9 cellular contexts compared by ENCODE assay signal in genomic region chr15:43794269-43795037, GRCh38. TPM values are rescaled to one million over a fixed set of nuclear protein-coding genes. Genes with fewer than 3 reads are reported as not detected.
DNase-seq lines count a peak whose midpoint lies in the region; ATAC-seq, FAIRE-seq and TF ChIP-seq lines count a peak whose summit lies in the region.
"Had no signal": no experiment of that assay in that cellular context is flagged by ENCODE, and none has a peak within 500 bp of the region (broad histone marks: within the 10 kb centered on the region; RNA-seq: fewer than 3 reads in every experiment).

No MANE protein-coding gene starts in this region.

- peak; percentile 52 for DNase-seq in left cardiac atrium
- DNase-seq in Right ventricle myocardium superior: no peak
- DNase-seq in HepG2 (ENCODE audit: low spot score): no peak
- DNase-seq in vagina (ENCODE audit: extremely low spot score in 2 of 2): no peak
- no peak for DNase-seq in activated effector memory CD4-positive, alpha-beta T cell treated with Interleukin-2 at 50 U/mL for 16 hours
- no peak for DNase-seq in GM20000 (ENCODE audit: low spot score)
- no peak for DNase-seq in NCI-H510A treated with DMSO at 0.1 percent for 48 hours (lab: John Stamatoyannopoulos, UW)

- in situ Hi-C loops in HepG2 (cut with HindIII; ENCODE audit: extremely low pct_ligation_motif_present, low pct_unique_long_range_greater_than_20kb): no loop called here

- FAIRE-seq in HepG2 (lab: Jason Lieb, UNC): no peak
- FAIRE-seq: islet of Langerhans had no signal

- WGBS in HepG2 (ENCODE audit: low lambda C conversion rate): 93% methylated on average over 9 of the region's 9 CpGs

- H3K36me3 ChIP-seq in HepG2 (replicated peaks in 1 of 2; ENCODE audit: control insufficient read depth in 1 of 2, insufficient read depth in 2 of 2, low read length in 2 of 2): peaks cover 8 to 35% of the 10 kb centered on the region in 2 experiments
- peaks cover 0 to 26% of the 10 kb centered on the region in 2 donors for H3K36me3 ChIP-seq in vagina

- intact Hi-C loops in left cardiac atrium (cut with DNase I): no loop called here
- intact Hi-C loops in Right ventricle myocardium superior (cut with DNase I): no loop called here
- intact Hi-C loops in HepG2 (cut with micrococcal nuclease; ENCODE audit: unreplicated experiment): no loop called here
- intact Hi-C loops in vagina (cut with DNase I): no loop called here

- H3K4me1 ChIP-seq in HepG2 (ENCODE audit: insufficient read depth, low read length) (peaks cover 60% of the 10 kb centered on the region), vagina (peaks cover 55% of the 10 kb centered on the region)

- ATAC-seq in left cardiac atrium (no peak), Right ventricle myocardium superior (ENCODE audit: poor library complexity) (no peak), HepG2 (no peak)

- CTCF ChIA-PET in HepG2 (lab: Yijun Ruan, JAX; ENCODE audit: low intra/inter-chr PET ratio, low total read pairs): no interaction called here

- POLR2A ChIA-PET in HepG2 (lab: Yijun Ruan, JAX): interaction anchor here (1.3 to 5.2 kb wide), 2 partner anchors 18 to 30 kb away, joined by 5 to 34 read pairs; partner anchors contain the start of genes ELL3 and MFAP1

- BruUV-seq in HepG2 (replicated peaks; lab: Mats Ljungman, UMichigan): no TSS peak

- no peak for TF ChIP-seq RAD21 in HepG2 (CRISPR knock-in tag; IDR thresholded peaks at IDR 0.05)

- peak overlapping the region; percentile 33; the same call in 1 of the 2 replicates for H3K4me2 ChIP-seq in HepG2 (ENCODE audit: low read depth, low read length)

- H3K9me3 ChIP-seq in HepG2 (ENCODE audit: low read length) (no peaks in the 10 kb centered on the region), vagina (no peaks in the 10 kb centered on the region)

- no peaks in the 10 kb centered on the region; a peak in 1 of 5 replicates for H3K27me3 ChIP-seq in HepG2 (ENCODE audit: control insufficient read depth in 1 of 2, insufficient read depth in 2 of 2, low read length in 2 of 2)
- no peaks in the 10 kb centered on the region for H3K27me3 ChIP-seq in vagina

- peaks cover 26% of the 10 kb centered on the region for H3K79me2 ChIP-seq in HepG2 (ENCODE audit: insufficient read depth, low read length)

- TF ChIP-seq EP300 in HepG2 (IDR thresholded peaks at IDR 0.05; ENCODE audit: low read depth in 2 of 2, low read length in 2 of 2): no peak
- TF ChIP-seq EP300 in HepG2 (CRISPR knock-in tag; IDR thresholded peaks at IDR 0.05; ENCODE audit: borderline replicate concordance): no peak

- no peak for TF ChIP-seq CTCF in HepG2 (CRISPR knock-in tag; IDR thresholded peaks at IDR 0.05)
- no peak for TF ChIP-seq CTCF in vagina (IDR thresholded peaks at IDR 0.05)
- no peak for TF ChIP-seq CTCF in GM20000 (IDR thresholded peaks at IDR 0.05; ENCODE audit: extremely low read depth, missing control alignments)

- H3K9ac ChIP-seq in HepG2 (ENCODE audit: insufficient read depth, low read depth, low read length): peak overlapping the region; percentile 10; the same call in 1 of the 2 replicates

- H3K27ac ChIP-seq in angular gyrus (ENCODE audit: low read depth, low read length) (peak overlapping the region; percentile 25), HepG2 (ENCODE audit: extremely low read length, insufficient read depth, low read length) (peak overlapping the region; percentile 23), vagina (peak overlapping the region; percentile 99)

- H2AFZ ChIP-seq in HepG2 (ENCODE audit: low read length): no peak overlapping the region

- peak in 1 of 2 experiments; percentile 51; a peak in 2 of 4 replicates for TF ChIP-seq POLR2A in HepG2 (IDR thresholded peaks at IDR 0.05; ENCODE audit: insufficient read depth in 1 of 2, low read depth in 2 of 2, low read length in 2 of 2)
- TF ChIP-seq POLR2A in vagina (IDR thresholded peaks at IDR 0.05): no peak

- H4K20me1 ChIP-seq in HepG2 (ENCODE audit: insufficient read depth, low read length): peaks cover 28% of the 10 kb centered on the region

- H3K4me3 ChIP-seq in HepG2 (replicated peaks in 1 of 3; ENCODE audit: insufficient read depth in 1 of 3, low read depth in 2 of 3, low read length in 3 of 3) (0 out of 6 replicates have a peak overlapping the region, but pooled peaks of 1 of the 3 experiments have one; percentile 2), vagina (peak overlapping the region in 1 of 2 donors; percentile 91)

RNA-seq across cellular contexts. Expression of gene SERF2, which starts 2.3 kb away (rescaled TPM):
- total RNA-seq in left cardiac atrium (100 to 1,000 TPM; 868 to 923 TPM), Right ventricle myocardium superior (1,060 TPM), HepG2 (2016; rRNA removed; fragmentation: Illumina TruSeq; extraction: Trizol) (1,257 and 1,308 TPM in 2 replicates), vagina (564 TPM)
- 535 and 754 TPM in 2 replicates for total RNA-seq in HepG2 (2016; cell fraction: cytosol; rRNA removed; fragmentation: Illumina TruSeq; extraction: Trizol; ENCODE audit: low read depth)
- total RNA-seq in HepG2 (2016; cell fraction: insoluble cytoplasmic fraction; rRNA removed; fragmentation: Illumina TruSeq; extraction: Trizol): 1,238 and 1,246 TPM in 2 replicates
- 987 and 1,243 TPM in 2 replicates for total RNA-seq in HepG2 (2016; cell fraction: membrane; rRNA removed; fragmentation: Illumina TruSeq; extraction: Trizol)
- 431 and 520 TPM in 2 replicates for total RNA-seq in HepG2 (2016; cell fraction: nucleus; rRNA removed; fragmentation: Illumina TruSeq; extraction: Trizol)
- polyA plus RNA-seq in HepG2 (2011; rRNA removed): 707 and 811 TPM in 2 replicates
- polyA plus RNA-seq in HepG2 (2011; cell fraction: cytosol; rRNA removed): 569 and 1,388 TPM in 2 replicates
- 699 and 772 TPM in 2 replicates for polyA plus RNA-seq in HepG2 (2011; cell fraction: nucleus; rRNA removed)
- 584 and 625 TPM in 2 replicates for polyA plus RNA-seq in HepG2 (2012)
- polyA plus RNA-seq in HepG2 (2016; cell fraction: cytosol; fragmentation: Illumina TruSeq; extraction: Trizol; ENCODE audit: low read depth): 501 and 704 TPM in 2 replicates
- 1,095 and 1,148 TPM in 2 replicates for polyA plus RNA-seq in HepG2 (2016; cell fraction: insoluble cytoplasmic fraction; fragmentation: Illumina TruSeq; extraction: Trizol; ENCODE audit: low read depth)
- 829 and 1,016 TPM in 2 replicates for polyA plus RNA-seq in HepG2 (2016; cell fraction: membrane; fragmentation: Illumina TruSeq; extraction: Trizol; ENCODE audit: low read depth)
- 767 and 788 TPM in 2 replicates for polyA plus RNA-seq in HepG2 (2016; cell fraction: nucleus; fragmentation: Illumina TruSeq; extraction: Trizol; ENCODE audit: insufficient read depth, low read depth)
- 804 and 856 TPM in 2 replicates for polyA minus RNA-seq in HepG2 (2011; rRNA and poly(A)+ RNA removed; ENCODE audit: low replicate concordance)
- 126 and 152 TPM in 2 replicates for polyA minus RNA-seq in HepG2 (2011; cell fraction: cytosol; rRNA and poly(A)+ RNA removed)
- 163 and 169 TPM in 2 replicates for polyA minus RNA-seq in HepG2 (2011; cell fraction: nucleus; rRNA and poly(A)+ RNA removed)

RNA-seq across cellular contexts. Expression of gene SERINC4, which starts 5.6 kb away (rescaled TPM):
- under 1 TPM; 0.18 to 0.24 TPM for total RNA-seq in left cardiac atrium
- 0.19 TPM for total RNA-seq in Right ventricle myocardium superior
- total RNA-seq in HepG2 (2016; rRNA removed; fragmentation: Illumina TruSeq; extraction: Trizol): not detected in 2 replicates
- not detected in 2 replicates for total RNA-seq in HepG2 (2016; cell fraction: cytosol; rRNA removed; fragmentation: Illumina TruSeq; extraction: Trizol; ENCODE audit: low read depth)
- 0.09 TPM in 1 of 2 replicates, not detected in the other for total RNA-seq in HepG2 (2016; cell fraction: insoluble cytoplasmic fraction; rRNA removed; fragmentation: Illumina TruSeq; extraction: Trizol)
- not detected in 2 replicates for total RNA-seq in HepG2 (2016; cell fraction: membrane; rRNA removed; fragmentation: Illumina TruSeq; extraction: Trizol)
- not detected in 2 replicates for total RNA-seq in HepG2 (2016; cell fraction: nucleus; rRNA removed; fragmentation: Illumina TruSeq; extraction: Trizol)
- polyA plus RNA-seq in HepG2 (2011; rRNA removed): 0.04 TPM in 1 of 2 replicates, not detected in the other
- not detected in 2 replicates for polyA plus RNA-seq in HepG2 (2011; cell fraction: cytosol; rRNA removed)
- polyA plus RNA-seq in HepG2 (2011; cell fraction: nucleus; rRNA removed): 0.10 TPM in 2 replicates
- polyA plus RNA-seq in HepG2 (2012): not detected in 2 replicates
- not detected in 2 replicates for polyA plus RNA-seq in HepG2 (2016; cell fraction: cytosol; fragmentation: Illumina TruSeq; extraction: Trizol; ENCODE audit: low read depth)
- not detected in 2 replicates for polyA plus RNA-seq in HepG2 (2016; cell fraction: insoluble cytoplasmic fraction; fragmentation: Illumina TruSeq; extraction: Trizol; ENCODE audit: low read depth)
- not detected in 2 replicates for polyA plus RNA-seq in HepG2 (2016; cell fraction: membrane; fragmentation: Illumina TruSeq; extraction: Trizol; ENCODE audit: low read depth)
- polyA plus RNA-seq in HepG2 (2016; cell fraction: nucleus; fragmentation: Illumina TruSeq; extraction: Trizol; ENCODE audit: insufficient read depth, low read depth): not detected in 2 replicates
- 2.4 TPM in 1 of 2 replicates, not detected in the other for polyA minus RNA-seq in HepG2 (2011; rRNA and poly(A)+ RNA removed; ENCODE audit: low replicate concordance)
- polyA minus RNA-seq in HepG2 (2011; cell fraction: cytosol; rRNA and poly(A)+ RNA removed): not detected in 2 replicates
- polyA minus RNA-seq in HepG2 (2011; cell fraction: nucleus; rRNA and poly(A)+ RNA removed): 0.13 TPM in 1 of 2 replicates, not detected in the other
- not detected for total RNA-seq in vagina

RNA-seq across cellular contexts. Expression of gene HYPK, which starts 5.9 kb away (rescaled TPM):
- 10 to 100 TPM in 1 of 2 donors, 1 to 10 TPM in 1; 9.6 to 11.2 TPM for total RNA-seq in left cardiac atrium
- total RNA-seq in Right ventricle myocardium superior: 9.4 TPM
- 9.4 and 13.5 TPM in 2 replicates for total RNA-seq in HepG2 (2016; rRNA removed; fragmentation: Illumina TruSeq; extraction: Trizol)
- total RNA-seq in HepG2 (2016; cell fraction: cytosol; rRNA removed; fragmentation: Illumina TruSeq; extraction: Trizol; ENCODE audit: low read depth): 9.3 and 10.3 TPM in 2 replicates
- total RNA-seq in HepG2 (2016; cell fraction: insoluble cytoplasmic fraction; rRNA removed; fragmentation: Illumina TruSeq; extraction: Trizol): 12.9 and 17.9 TPM in 2 replicates
- total RNA-seq in HepG2 (2016; cell fraction: membrane; rRNA removed; fragmentation: Illumina TruSeq; extraction: Trizol): 10.1 and 12.4 TPM in 2 replicates
- total RNA-seq in HepG2 (2016; cell fraction: nucleus; rRNA removed; fragmentation: Illumina TruSeq; extraction: Trizol): 18.0 and 18.7 TPM in 2 replicates
- 12.7 and 16.5 TPM in 2 replicates for polyA plus RNA-seq in HepG2 (2011; rRNA removed)
- 1.7 and 1.9 TPM in 2 replicates for polyA plus RNA-seq in HepG2 (2011; cell fraction: cytosol; rRNA removed)
- polyA plus RNA-seq in HepG2 (2011; cell fraction: nucleus; rRNA removed): 16.8 and 20.9 TPM in 2 replicates
- 4.8 and 7.1 TPM in 2 replicates for polyA plus RNA-seq in HepG2 (2012)
- polyA plus RNA-seq in HepG2 (2016; cell fraction: cytosol; fragmentation: Illumina TruSeq; extraction: Trizol; ENCODE audit: low read depth): 1.4 and 1.7 TPM in 2 replicates
- polyA plus RNA-seq in HepG2 (2016; cell fraction: insoluble cytoplasmic fraction; fragmentation: Illumina TruSeq; extraction: Trizol; ENCODE audit: low read depth): 3.9 and 4.7 TPM in 2 replicates
- polyA plus RNA-seq in HepG2 (2016; cell fraction: membrane; fragmentation: Illumina TruSeq; extraction: Trizol; ENCODE audit: low read depth): 1.9 and 3.9 TPM in 2 replicates
- polyA plus RNA-seq in HepG2 (2016; cell fraction: nucleus; fragmentation: Illumina TruSeq; extraction: Trizol; ENCODE audit: insufficient read depth, low read depth): 12.2 and 12.8 TPM in 2 replicates
- 6.7 and 7.4 TPM in 2 replicates for polyA minus RNA-seq in HepG2 (2011; rRNA and poly(A)+ RNA removed; ENCODE audit: low replicate concordance)
- polyA minus RNA-seq in HepG2 (2011; cell fraction: cytosol; rRNA and poly(A)+ RNA removed): 4.2 and 8.4 TPM in 2 replicates
- polyA minus RNA-seq in HepG2 (2011; cell fraction: nucleus; rRNA and poly(A)+ RNA removed): 24.1 and 29.1 TPM in 2 replicates
- 44.9 TPM for total RNA-seq in vagina

RNA-seq across cellular contexts. Expression of gene ELL3, which starts 17.7 kb away (rescaled TPM):
- total RNA-seq in left cardiac atrium: 1 to 10 TPM in 1 of 2 donors, under 1 TPM in 1; 0.47 to 1.6 TPM
- total RNA-seq in Right ventricle myocardium superior: 1.4 TPM
- 5.8 and 6.1 TPM in 2 replicates for total RNA-seq in HepG2 (2016; rRNA removed; fragmentation: Illumina TruSeq; extraction: Trizol)
- 1.9 and 3.2 TPM in 2 replicates for total RNA-seq in HepG2 (2016; cell fraction: cytosol; rRNA removed; fragmentation: Illumina TruSeq; extraction: Trizol; ENCODE audit: low read depth)
- 6.7 and 7.2 TPM in 2 replicates for total RNA-seq in HepG2 (2016; cell fraction: insoluble cytoplasmic fraction; rRNA removed; fragmentation: Illumina TruSeq; extraction: Trizol)
- 2.9 and 3.4 TPM in 2 replicates for total RNA-seq in HepG2 (2016; cell fraction: membrane; rRNA removed; fragmentation: Illumina TruSeq; extraction: Trizol)
- 5.9 and 8.5 TPM in 2 replicates for total RNA-seq in HepG2 (2016; cell fraction: nucleus; rRNA removed; fragmentation: Illumina TruSeq; extraction: Trizol)
- 8.8 and 9.1 TPM in 2 replicates for polyA plus RNA-seq in HepG2 (2011; rRNA removed)
- 5.0 and 6.3 TPM in 2 replicates for polyA plus RNA-seq in HepG2 (2011; cell fraction: cytosol; rRNA removed)
- 18.3 and 18.6 TPM in 2 replicates for polyA plus RNA-seq in HepG2 (2011; cell fraction: nucleus; rRNA removed)
- 4.2 and 4.8 TPM in 2 replicates for polyA plus RNA-seq in HepG2 (2012)
- polyA plus RNA-seq in HepG2 (2016; cell fraction: cytosol; fragmentation: Illumina TruSeq; extraction: Trizol; ENCODE audit: low read depth): 1.6 and 1.7 TPM in 2 replicates
- polyA plus RNA-seq in HepG2 (2016; cell fraction: insoluble cytoplasmic fraction; fragmentation: Illumina TruSeq; extraction: Trizol; ENCODE audit: low read depth): 5.0 and 5.2 TPM in 2 replicates
- polyA plus RNA-seq in HepG2 (2016; cell fraction: membrane; fragmentation: Illumina TruSeq; extraction: Trizol; ENCODE audit: low read depth): 1.9 and 3.1 TPM in 2 replicates
- 8.2 and 10.0 TPM in 2 replicates for polyA plus RNA-seq in HepG2 (2016; cell fraction: nucleus; fragmentation: Illumina TruSeq; extraction: Trizol; ENCODE audit: insufficient read depth, low read depth)
- 15.0 and 20.6 TPM in 2 replicates for polyA minus RNA-seq in HepG2 (2011; rRNA and poly(A)+ RNA removed; ENCODE audit: low replicate concordance)
- 3.4 and 3.7 TPM in 2 replicates for polyA minus RNA-seq in HepG2 (2011; cell fraction: cytosol; rRNA and poly(A)+ RNA removed)
- polyA minus RNA-seq in HepG2 (2011; cell fraction: nucleus; rRNA and poly(A)+ RNA removed): 9.5 and 9.9 TPM in 2 replicates
- total RNA-seq in vagina: 15.0 TPM

RNA-seq across cellular contexts. Expression of gene MFAP1, which starts 30.0 kb away (rescaled TPM):
- total RNA-seq in left cardiac atrium: 10 to 100 TPM; 16.9 to 17.8 TPM
- total RNA-seq in Right ventricle myocardium superior: 16.9 TPM
- total RNA-seq in HepG2 (2016; rRNA removed; fragmentation: Illumina TruSeq; extraction: Trizol): 39.5 and 56.9 TPM in 2 replicates
- 5.1 and 7.1 TPM in 2 replicates for total RNA-seq in HepG2 (2016; cell fraction: cytosol; rRNA removed; fragmentation: Illumina TruSeq; extraction: Trizol; ENCODE audit: low read depth)
- 41.8 and 58.7 TPM in 2 replicates for total RNA-seq in HepG2 (2016; cell fraction: insoluble cytoplasmic fraction; rRNA removed; fragmentation: Illumina TruSeq; extraction: Trizol)
- total RNA-seq in HepG2 (2016; cell fraction: membrane; rRNA removed; fragmentation: Illumina TruSeq; extraction: Trizol): 9.6 and 12.5 TPM in 2 replicates
- 18.3 and 18.4 TPM in 2 replicates for total RNA-seq in HepG2 (2016; cell fraction: nucleus; rRNA removed; fragmentation: Illumina TruSeq; extraction: Trizol)
- 10.8 and 11.8 TPM in 2 replicates for polyA plus RNA-seq in HepG2 (2011; rRNA removed)
- 9.0 and 13.4 TPM in 2 replicates for polyA plus RNA-seq in HepG2 (2011; cell fraction: cytosol; rRNA removed)
- polyA plus RNA-seq in HepG2 (2011; cell fraction: nucleus; rRNA removed): 3.5 and 4.5 TPM in 2 replicates
- 22.2 and 24.6 TPM in 2 replicates for polyA plus RNA-seq in HepG2 (2012)
- polyA plus RNA-seq in HepG2 (2016; cell fraction: cytosol; fragmentation: Illumina TruSeq; extraction: Trizol; ENCODE audit: low read depth): 2.1 and 2.4 TPM in 2 replicates
- polyA plus RNA-seq in HepG2 (2016; cell fraction: insoluble cytoplasmic fraction; fragmentation: Illumina TruSeq; extraction: Trizol; ENCODE audit: low read depth): 49.0 and 55.0 TPM in 2 replicates
- 3.5 and 4.3 TPM in 2 replicates for polyA plus RNA-seq in HepG2 (2016; cell fraction: membrane; fragmentation: Illumina TruSeq; extraction: Trizol; ENCODE audit: low read depth)
- 18.8 and 21.9 TPM in 2 replicates for polyA plus RNA-seq in HepG2 (2016; cell fraction: nucleus; fragmentation: Illumina TruSeq; extraction: Trizol; ENCODE audit: insufficient read depth, low read depth)
- polyA minus RNA-seq in HepG2 (2011; rRNA and poly(A)+ RNA removed; ENCODE audit: low replicate concordance): 8.8 and 25.5 TPM in 2 replicates
- 12.1 and 12.8 TPM in 2 replicates for polyA minus RNA-seq in HepG2 (2011; cell fraction: cytosol; rRNA and poly(A)+ RNA removed)
- 9.9 and 13.4 TPM in 2 replicates for polyA minus RNA-seq in HepG2 (2011; cell fraction: nucleus; rRNA and poly(A)+ RNA removed)
- 13.5 TPM for total RNA-seq in vagina

Comparison
In these comparisons a context has a peak if more than half of its experiments do, and no peak if none do; other contexts are left out.
1. H3K27ac ChIP-seq: peak in every context shown above with its lines; median percentile 99 in vagina; 25 in angular gyrus; 23 in HepG2.